In the genomic region with DNA sequence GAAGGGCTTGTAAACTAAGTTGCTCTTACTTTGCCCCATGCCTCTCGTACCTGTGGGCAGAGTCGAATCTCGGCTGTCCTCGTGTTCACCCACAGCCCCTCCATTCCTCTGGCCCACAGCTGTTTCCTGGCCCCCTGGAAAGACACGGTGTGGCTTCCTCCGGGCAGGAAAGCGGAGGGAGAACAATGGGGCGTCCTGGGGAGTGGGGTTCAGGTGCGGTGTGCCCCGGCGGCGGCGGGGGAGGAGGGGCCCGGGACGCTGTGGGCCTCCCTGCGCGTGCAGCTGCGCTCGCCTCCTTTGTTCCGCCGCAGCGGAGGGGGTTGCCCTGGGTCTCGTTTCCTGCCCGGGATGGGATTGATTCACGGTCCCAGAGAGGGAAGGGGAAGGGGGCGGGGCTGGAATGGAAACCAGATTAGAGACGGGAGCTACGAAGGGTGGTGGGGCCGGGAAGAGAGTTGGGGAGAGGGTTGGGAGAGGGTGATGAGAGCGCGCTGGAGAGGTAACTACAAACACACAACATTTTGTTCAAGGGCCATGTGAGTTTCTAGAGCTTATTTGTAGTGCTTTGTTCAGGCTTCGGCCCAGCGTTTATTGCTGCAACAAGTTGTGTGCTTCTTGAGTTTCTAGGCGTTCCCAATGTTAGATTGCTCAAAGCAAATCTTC, we compare ENCODE assay signal across 1 cellular context.
TF ChIP-seq lines count a peak whose summit lies in the region.

No MANE protein-coding gene starts in this region.

TF ChIP-seq in HepG2, 621 proteins besides CTCF, POLR2A, EP300 and RAD21 (continued from another document and continues in another):
- TF ChIP-seq, protein P1, sequence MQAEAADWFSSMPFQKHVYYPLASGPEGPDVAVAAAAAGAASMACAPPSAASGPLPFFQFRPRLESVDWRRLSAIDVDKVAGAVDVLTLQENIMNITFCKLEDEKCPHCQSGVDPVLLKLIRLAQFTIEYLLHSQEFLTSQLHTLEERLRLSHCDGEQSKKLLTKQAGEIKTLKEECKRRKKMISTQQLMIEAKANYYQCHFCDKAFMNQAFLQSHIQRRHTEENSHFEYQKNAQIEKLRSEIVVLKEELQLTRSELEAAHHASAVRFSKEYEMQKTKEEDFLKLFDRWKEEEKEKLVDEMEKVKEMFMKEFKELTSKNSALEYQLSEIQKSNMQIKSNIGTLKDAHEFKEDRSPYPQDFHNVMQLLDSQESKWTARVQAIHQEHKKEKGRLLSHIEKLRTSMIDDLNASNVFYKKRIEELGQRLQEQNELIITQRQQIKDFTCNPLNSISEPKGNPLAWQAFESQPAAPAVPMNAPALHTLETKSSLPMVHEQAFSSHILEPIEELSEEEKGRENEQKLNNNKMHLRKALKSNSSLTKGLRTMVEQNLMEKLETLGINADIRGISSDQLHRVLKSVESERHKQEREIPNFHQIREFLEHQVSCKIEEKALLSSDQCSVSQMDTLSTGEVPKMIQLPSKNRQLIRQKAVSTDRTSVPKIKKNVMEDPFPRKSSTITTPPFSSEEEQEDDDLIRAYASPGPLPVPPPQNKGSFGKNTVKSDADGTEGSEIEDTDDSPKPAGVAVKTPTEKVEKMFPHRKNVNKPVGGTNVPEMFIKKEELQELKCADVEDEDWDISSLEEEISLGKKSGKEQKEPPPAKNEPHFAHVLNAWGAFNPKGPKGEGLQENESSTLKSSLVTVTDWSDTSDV (CRISPR knock-in tag; IDR thresholded peaks at IDR 0.05) = peak; percentile 48; the same call in 1 of the 2 replicates
- TF ChIP-seq, protein P2, sequence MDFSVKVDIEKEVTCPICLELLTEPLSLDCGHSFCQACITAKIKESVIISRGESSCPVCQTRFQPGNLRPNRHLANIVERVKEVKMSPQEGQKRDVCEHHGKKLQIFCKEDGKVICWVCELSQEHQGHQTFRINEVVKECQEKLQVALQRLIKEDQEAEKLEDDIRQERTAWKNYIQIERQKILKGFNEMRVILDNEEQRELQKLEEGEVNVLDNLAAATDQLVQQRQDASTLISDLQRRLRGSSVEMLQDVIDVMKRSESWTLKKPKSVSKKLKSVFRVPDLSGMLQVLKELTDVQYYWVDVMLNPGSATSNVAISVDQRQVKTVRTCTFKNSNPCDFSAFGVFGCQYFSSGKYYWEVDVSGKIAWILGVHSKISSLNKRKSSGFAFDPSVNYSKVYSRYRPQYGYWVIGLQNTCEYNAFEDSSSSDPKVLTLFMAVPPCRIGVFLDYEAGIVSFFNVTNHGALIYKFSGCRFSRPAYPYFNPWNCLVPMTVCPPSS (IDR thresholded peaks at IDR 0.05) = no peak
- no peak for TF ChIP-seq ZNF333 (CRISPR knock-in tag; IDR thresholded peaks at IDR 0.05; ENCODE audit: borderline replicate concordance)
- TF ChIP-seq, protein P3, sequence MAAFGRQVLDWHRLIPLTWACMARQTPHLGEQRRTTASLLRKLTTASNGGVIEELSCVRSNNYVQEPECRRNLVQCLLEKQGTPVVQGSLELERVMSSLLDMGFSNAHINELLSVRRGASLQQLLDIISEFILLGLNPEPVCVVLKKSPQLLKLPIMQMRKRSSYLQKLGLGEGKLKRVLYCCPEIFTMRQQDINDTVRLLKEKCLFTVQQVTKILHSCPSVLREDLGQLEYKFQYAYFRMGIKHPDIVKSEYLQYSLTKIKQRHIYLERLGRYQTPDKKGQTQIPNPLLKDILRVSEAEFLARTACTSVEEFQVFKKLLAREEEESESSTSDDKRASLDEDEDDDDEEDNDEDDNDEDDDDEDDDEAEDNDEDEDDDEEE (CRISPR knock-in tag; IDR thresholded peaks at IDR 0.05) = peak; percentile 87
- TF ChIP-seq KAT7 (CRISPR knock-in tag; IDR thresholded peaks at IDR 0.05; ENCODE audit: borderline replicate concordance) = peak; percentile 41; the same call in 1 of the 2 replicates
- TF ChIP-seq, protein P4, sequence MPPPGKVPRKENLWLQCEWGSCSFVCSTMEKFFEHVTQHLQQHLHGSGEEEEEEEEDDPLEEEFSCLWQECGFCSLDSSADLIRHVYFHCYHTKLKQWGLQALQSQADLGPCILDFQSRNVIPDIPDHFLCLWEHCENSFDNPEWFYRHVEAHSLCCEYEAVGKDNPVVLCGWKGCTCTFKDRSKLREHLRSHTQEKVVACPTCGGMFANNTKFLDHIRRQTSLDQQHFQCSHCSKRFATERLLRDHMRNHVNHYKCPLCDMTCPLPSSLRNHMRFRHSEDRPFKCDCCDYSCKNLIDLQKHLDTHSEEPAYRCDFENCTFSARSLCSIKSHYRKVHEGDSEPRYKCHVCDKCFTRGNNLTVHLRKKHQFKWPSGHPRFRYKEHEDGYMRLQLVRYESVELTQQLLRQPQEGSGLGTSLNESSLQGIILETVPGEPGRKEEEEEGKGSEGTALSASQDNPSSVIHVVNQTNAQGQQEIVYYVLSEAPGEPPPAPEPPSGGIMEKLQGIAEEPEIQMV (CRISPR knock-in tag; IDR thresholded peaks at IDR 0.05; ENCODE audit: low read depth) = no peak
- TF ChIP-seq, protein P5, sequence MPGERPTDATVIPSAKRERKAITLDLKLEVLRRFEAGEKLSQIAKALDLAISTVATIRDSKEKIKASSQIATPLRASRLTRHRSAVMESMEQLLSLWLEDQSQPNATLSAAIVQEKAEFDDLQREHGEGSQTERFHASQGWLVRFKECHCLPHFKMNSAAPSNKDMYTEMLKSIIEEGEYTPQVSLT (CRISPR knock-in tag; IDR thresholded peaks at IDR 0.05; ENCODE audit: borderline replicate concordance, low read depth) = no peak
- TF ChIP-seq, protein P6, sequence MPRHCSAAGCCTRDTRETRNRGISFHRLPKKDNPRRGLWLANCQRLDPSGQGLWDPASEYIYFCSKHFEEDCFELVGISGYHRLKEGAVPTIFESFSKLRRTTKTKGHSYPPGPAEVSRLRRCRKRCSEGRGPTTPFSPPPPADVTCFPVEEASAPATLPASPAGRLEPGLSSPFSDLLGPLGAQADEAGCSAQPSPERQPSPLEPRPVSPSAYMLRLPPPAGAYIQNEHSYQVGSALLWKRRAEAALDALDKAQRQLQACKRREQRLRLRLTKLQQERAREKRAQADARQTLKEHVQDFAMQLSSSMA (CRISPR knock-in tag; IDR thresholded peaks at IDR 0.05) = no peak
- TF ChIP-seq, protein P7, sequence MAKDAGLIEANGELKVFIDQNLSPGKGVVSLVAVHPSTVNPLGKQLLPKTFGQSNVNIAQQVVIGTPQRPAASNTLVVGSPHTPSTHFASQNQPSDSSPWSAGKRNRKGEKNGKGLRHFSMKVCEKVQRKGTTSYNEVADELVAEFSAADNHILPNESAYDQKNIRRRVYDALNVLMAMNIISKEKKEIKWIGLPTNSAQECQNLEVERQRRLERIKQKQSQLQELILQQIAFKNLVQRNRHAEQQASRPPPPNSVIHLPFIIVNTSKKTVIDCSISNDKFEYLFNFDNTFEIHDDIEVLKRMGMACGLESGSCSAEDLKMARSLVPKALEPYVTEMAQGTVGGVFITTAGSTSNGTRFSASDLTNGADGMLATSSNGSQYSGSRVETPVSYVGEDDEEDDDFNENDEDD (CRISPR knock-in tag; IDR thresholded peaks at IDR 0.05; ENCODE audit: borderline replicate concordance) = 0 out of 2 replicates have a peak, but pooled peaks have one; percentile 64
- TF ChIP-seq, protein P8, sequence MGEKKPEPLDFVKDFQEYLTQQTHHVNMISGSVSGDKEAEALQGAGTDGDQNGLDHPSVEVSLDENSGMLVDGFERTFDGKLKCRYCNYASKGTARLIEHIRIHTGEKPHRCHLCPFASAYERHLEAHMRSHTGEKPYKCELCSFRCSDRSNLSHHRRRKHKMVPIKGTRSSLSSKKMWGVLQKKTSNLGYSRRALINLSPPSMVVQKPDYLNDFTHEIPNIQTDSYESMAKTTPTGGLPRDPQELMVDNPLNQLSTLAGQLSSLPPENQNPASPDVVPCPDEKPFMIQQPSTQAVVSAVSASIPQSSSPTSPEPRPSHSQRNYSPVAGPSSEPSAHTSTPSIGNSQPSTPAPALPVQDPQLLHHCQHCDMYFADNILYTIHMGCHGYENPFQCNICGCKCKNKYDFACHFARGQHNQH (CRISPR knock-in tag; IDR thresholded peaks at IDR 0.05) = peak; percentile 73
- TF ChIP-seq, protein P9, sequence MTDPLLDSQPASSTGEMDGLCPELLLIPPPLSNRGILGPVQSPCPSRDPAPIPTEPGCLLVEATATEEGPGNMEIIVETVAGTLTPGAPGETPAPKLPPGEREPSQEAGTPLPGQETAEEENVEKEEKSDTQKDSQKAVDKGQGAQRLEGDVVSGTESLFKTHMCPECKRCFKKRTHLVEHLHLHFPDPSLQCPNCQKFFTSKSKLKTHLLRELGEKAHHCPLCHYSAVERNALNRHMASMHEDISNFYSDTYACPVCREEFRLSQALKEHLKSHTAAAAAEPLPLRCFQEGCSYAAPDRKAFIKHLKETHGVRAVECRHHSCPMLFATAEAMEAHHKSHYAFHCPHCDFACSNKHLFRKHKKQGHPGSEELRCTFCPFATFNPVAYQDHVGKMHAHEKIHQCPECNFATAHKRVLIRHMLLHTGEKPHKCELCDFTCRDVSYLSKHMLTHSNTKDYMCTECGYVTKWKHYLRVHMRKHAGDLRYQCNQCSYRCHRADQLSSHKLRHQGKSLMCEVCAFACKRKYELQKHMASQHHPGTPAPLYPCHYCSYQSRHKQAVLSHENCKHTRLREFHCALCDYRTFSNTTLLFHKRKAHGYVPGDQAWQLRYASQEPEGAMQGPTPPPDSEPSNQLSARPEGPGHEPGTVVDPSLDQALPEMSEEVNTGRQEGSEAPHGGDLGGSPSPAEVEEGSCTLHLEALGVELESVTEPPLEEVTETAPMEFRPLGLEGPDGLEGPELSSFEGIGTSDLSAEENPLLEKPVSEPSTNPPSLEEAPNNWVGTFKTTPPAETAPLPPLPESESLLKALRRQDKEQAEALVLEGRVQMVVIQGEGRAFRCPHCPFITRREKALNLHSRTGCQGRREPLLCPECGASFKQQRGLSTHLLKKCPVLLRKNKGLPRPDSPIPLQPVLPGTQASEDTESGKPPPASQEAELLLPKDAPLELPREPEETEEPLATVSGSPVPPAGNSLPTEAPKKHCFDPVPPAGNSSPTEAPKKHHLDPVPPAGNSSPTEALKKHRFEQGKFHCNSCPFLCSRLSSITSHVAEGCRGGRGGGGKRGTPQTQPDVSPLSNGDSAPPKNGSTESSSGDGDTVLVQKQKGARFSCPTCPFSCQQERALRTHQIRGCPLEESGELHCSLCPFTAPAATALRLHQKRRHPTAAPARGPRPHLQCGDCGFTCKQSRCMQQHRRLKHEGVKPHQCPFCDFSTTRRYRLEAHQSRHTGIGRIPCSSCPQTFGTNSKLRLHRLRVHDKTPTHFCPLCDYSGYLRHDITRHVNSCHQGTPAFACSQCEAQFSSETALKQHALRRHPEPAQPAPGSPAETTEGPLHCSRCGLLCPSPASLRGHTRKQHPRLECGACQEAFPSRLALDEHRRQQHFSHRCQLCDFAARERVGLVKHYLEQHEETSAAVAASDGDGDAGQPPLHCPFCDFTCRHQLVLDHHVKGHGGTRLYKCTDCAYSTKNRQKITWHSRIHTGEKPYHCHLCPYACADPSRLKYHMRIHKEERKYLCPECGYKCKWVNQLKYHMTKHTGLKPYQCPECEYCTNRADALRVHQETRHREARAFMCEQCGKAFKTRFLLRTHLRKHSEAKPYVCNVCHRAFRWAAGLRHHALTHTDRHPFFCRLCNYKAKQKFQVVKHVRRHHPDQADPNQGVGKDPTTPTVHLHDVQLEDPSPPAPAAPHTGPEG (CRISPR knock-in tag; IDR thresholded peaks at IDR 0.05) = peak; percentile 28
- TF ChIP-seq NR2F6 (IDR thresholded peaks at IDR 0.05) = no peak
- peak; percentile 60 for TF ChIP-seq NR2F6 (CRISPR knock-in tag; IDR thresholded peaks at IDR 0.05)
- no peak for TF ChIP-seq SOX6 (IDR thresholded peaks at IDR 0.05)
- TF ChIP-seq SOX6 (CRISPR knock-in tag; IDR thresholded peaks at IDR 0.05) = peak; percentile 86
- no peak for TF ChIP-seq FOXA1 (IDR thresholded peaks at IDR 0.05)
- TF ChIP-seq FOXA1 (CRISPR knock-in tag; IDR thresholded peaks at IDR 0.05) = 0 out of 2 replicates have a peak, but pooled peaks have one; percentile 29
- TF ChIP-seq ZEB1 (IDR thresholded peaks at IDR 0.05; ENCODE audit: insufficient replicate concordance, low read depth) = peak; percentile 37
- TF ChIP-seq PAWR (CRISPR knock-in tag; IDR thresholded peaks at IDR 0.05; ENCODE audit: borderline replicate concordance) = no peak
- TF ChIP-seq PPARG (CRISPR knock-in tag; conservative IDR thresholded peaks at IDR 0.05) = 0 out of 2 replicates have a peak, but pooled peaks have one; percentile 36
- TF ChIP-seq ARNTL (CRISPR knock-in tag; IDR thresholded peaks at IDR 0.05) = peak; percentile 86; the same call in 1 of the 2 replicates
- no peak for TF ChIP-seq ZNF674 (CRISPR knock-in tag; IDR thresholded peaks at IDR 0.05; ENCODE audit: low read depth)
- TF ChIP-seq MAFG (CRISPR knock-in tag; IDR thresholded peaks at IDR 0.05) = no peak
- TF ChIP-seq ZNF550 (CRISPR knock-in tag; IDR thresholded peaks at IDR 0.05; ENCODE audit: borderline replicate concordance) = no peak
- no peak; the same call in 1 of the 2 replicates for TF ChIP-seq NFKB2 (CRISPR knock-in tag; IDR thresholded peaks at IDR 0.05; ENCODE audit: borderline replicate concordance)
- TF ChIP-seq ESRRA (CRISPR knock-in tag; IDR thresholded peaks at IDR 0.05; ENCODE audit: low read depth) = no peak
- TF ChIP-seq ZNF776 (CRISPR knock-in tag; IDR thresholded peaks at IDR 0.05) = no peak
- TF ChIP-seq SALL2 (CRISPR knock-in tag; IDR thresholded peaks at IDR 0.05) = no peak
- TF ChIP-seq, protein P10, sequence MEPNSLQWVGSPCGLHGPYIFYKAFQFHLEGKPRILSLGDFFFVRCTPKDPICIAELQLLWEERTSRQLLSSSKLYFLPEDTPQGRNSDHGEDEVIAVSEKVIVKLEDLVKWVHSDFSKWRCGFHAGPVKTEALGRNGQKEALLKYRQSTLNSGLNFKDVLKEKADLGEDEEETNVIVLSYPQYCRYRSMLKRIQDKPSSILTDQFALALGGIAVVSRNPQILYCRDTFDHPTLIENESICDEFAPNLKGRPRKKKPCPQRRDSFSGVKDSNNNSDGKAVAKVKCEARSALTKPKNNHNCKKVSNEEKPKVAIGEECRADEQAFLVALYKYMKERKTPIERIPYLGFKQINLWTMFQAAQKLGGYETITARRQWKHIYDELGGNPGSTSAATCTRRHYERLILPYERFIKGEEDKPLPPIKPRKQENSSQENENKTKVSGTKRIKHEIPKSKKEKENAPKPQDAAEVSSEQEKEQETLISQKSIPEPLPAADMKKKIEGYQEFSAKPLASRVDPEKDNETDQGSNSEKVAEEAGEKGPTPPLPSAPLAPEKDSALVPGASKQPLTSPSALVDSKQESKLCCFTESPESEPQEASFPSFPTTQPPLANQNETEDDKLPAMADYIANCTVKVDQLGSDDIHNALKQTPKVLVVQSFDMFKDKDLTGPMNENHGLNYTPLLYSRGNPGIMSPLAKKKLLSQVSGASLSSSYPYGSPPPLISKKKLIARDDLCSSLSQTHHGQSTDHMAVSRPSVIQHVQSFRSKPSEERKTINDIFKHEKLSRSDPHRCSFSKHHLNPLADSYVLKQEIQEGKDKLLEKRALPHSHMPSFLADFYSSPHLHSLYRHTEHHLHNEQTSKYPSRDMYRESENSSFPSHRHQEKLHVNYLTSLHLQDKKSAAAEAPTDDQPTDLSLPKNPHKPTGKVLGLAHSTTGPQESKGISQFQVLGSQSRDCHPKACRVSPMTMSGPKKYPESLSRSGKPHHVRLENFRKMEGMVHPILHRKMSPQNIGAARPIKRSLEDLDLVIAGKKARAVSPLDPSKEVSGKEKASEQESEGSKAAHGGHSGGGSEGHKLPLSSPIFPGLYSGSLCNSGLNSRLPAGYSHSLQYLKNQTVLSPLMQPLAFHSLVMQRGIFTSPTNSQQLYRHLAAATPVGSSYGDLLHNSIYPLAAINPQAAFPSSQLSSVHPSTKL (CRISPR knock-in tag; IDR thresholded peaks at IDR 0.05) = peak; percentile 80
- no peak for TF ChIP-seq RBM22 (optimal IDR thresholded peaks at IDR 0.05; ENCODE audit: low read length)
- peak; percentile 77; the same call in 1 of the 2 replicates for TF ChIP-seq ZSCAN22 (CRISPR knock-in tag; IDR thresholded peaks at IDR 0.05)
- TF ChIP-seq ZBTB42 (CRISPR knock-in tag; IDR thresholded peaks at IDR 0.05) = no peak; the same call in 1 of the 2 replicates
- TF ChIP-seq TCF7 (IDR thresholded peaks at IDR 0.05; ENCODE audit: low read depth) = peak; percentile 92
- TF ChIP-seq ZNF746 (CRISPR knock-in tag; IDR thresholded peaks at IDR 0.05) = no peak; the same call in 1 of the 2 replicates
